ENCODE assay signal across 9 cellular contexts in genomic region chr3:183555541-183556081, GRCh38. TPM values are rescaled to one million over a fixed set of nuclear protein-coding genes. Genes with fewer than 3 reads are reported as not detected.
DNase-seq lines count a peak whose midpoint lies in the region; ATAC-seq and TF ChIP-seq lines count a peak whose summit lies in the region.
"Had no signal": no experiment of that assay in that cellular context is flagged by ENCODE, and none has a peak within 500 bp of the region (broad histone marks: within the 10 kb centered on the region; RNA-seq: fewer than 3 reads in every experiment).

Gene KLHL6, minus strand, starts transcription at chr3:183555706. Its CDS starts 53 bp downstream, at chr3:183555653.

- H3K9me3 ChIP-seq in thymus (ENCODE audit: control insufficient read depth), result no peaks in the 10 kb centered on the region

- no peaks in the 10 kb centered on the region for H3K36me3 ChIP-seq in thymus (ENCODE audit: control insufficient read depth, insufficient read depth)

- 5% methylated on average over 9 of the region's 9 CpGs for WGBS in thymus

- H3K36me3 Mint-ChIP-seq in activated naive CD8-positive, alpha-beta T cell, result peaks cover 17% of the 10 kb centered on the region
- H3K36me3 Mint-ChIP-seq in natural killer cell, result no peaks in the 10 kb centered on the region

- no peaks in the 10 kb centered on the region for H3K9me3 Mint-ChIP-seq in activated naive CD8-positive, alpha-beta T cell (ENCODE audit: low read depth)
- no peaks in the 10 kb centered on the region for H3K9me3 Mint-ChIP-seq in natural killer cell

- H3K27me3 Mint-ChIP-seq in activated naive CD8-positive, alpha-beta T cell, result no peaks in the 10 kb centered on the region
- no peaks in the 10 kb centered on the region for H3K27me3 Mint-ChIP-seq in natural killer cell (ENCODE audit: low read depth in 2 of 2)

- peak within 1 kb of the TSS; percentile 99 for H3K4me3 Mint-ChIP-seq in activated naive CD8-positive, alpha-beta T cell
- H3K4me3 Mint-ChIP-seq in natural killer cell, result peak within 1 kb of the TSS; percentile 98

- intact Hi-C loops in natural killer cell (cut with micrococcal nuclease), result loop anchor here (1.0 to 10.0 kb wide), 4 partner anchors 39 to 271 kb away; no protein-coding TSS in a partner anchor

- no peaks in the 10 kb centered on the region for H3K27me3 ChIP-seq in thymus (ENCODE audit: control insufficient read depth, insufficient read depth)

- peaks cover 13% of the 10 kb centered on the region for H3K4me1 ChIP-seq in thymus (ENCODE audit: control insufficient read depth, insufficient read depth, low read length)

- H3K4me3 ChIP-seq in thymus (ENCODE audit: low read length), result peak within 1 kb of the TSS; percentile 78

- peak within 1 kb of the TSS; percentile 96 for H3K27ac ChIP-seq in thymus (ENCODE audit: low read depth)

- DNase-seq in T-helper 1 cell (peak; percentile 26 to 90 (median 55)), natural killer cell (peak; percentile 69), NCI-H128 (lab: John Stamatoyannopoulos, UW; ENCODE audit: unreplicated experiment) (no peak), NCI-H2081 treated with DMSO at 0.1 percent for 48 hours (lab: John Stamatoyannopoulos, UW) (no peak)

- ATAC-seq in GM18519 (IDR thresholded peaks at IDR 0.05; ENCODE audit: low FRiP score, unreplicated experiment) (peak; percentile 80), HG02981 (IDR thresholded peaks at IDR 0.05; ENCODE audit: unreplicated experiment) (peak; percentile 94), natural killer cell (peak; percentile 89 to 96 (median 96))

- H3K4me1 Mint-ChIP-seq in activated naive CD8-positive, alpha-beta T cell (ENCODE audit: low read depth), result peaks cover 57% of the 10 kb centered on the region
- peaks cover 47 to 52% of the 10 kb centered on the region in 2 donors for H3K4me1 Mint-ChIP-seq in natural killer cell

- peak within 1 kb of the TSS; percentile 100 for H3K27ac Mint-ChIP-seq in activated naive CD8-positive, alpha-beta T cell
- peak within 1 kb of the TSS; percentile 97 to 99 for H3K27ac Mint-ChIP-seq in natural killer cell

- TF ChIP-seq CTCF in natural killer cell (IDR thresholded peaks at IDR 0.05), result no peak

RNA-seq across cellular contexts. Expression of gene KLHL6, which starts in this region (rescaled TPM):
- 10 to 100 TPM; 10.9 to 17.3 (median 13.6) TPM for total RNA-seq in natural killer cell
- polyA plus RNA-seq in thymus, result 16.3 TPM
- total RNA-seq: LHCN-M2 had no signal

Comparison
In these comparisons a context has a peak if more than half of its experiments do, and no peak if none do; other contexts are left out.
1. DNase-seq: peak in T-helper 1 cell (5 of 5) and natural killer cell (single experiment); none in NCI-H128 (single experiment) and NCI-H2081 treated with DMSO at 0.1 percent for 48 hours (single experiment).
2. Peak in every context shown above with its lines, with median percentiles within 50 percentile points of each other: ATAC-seq.